20 cellular contexts compared by ENCODE assay signal in the genomic region with DNA sequence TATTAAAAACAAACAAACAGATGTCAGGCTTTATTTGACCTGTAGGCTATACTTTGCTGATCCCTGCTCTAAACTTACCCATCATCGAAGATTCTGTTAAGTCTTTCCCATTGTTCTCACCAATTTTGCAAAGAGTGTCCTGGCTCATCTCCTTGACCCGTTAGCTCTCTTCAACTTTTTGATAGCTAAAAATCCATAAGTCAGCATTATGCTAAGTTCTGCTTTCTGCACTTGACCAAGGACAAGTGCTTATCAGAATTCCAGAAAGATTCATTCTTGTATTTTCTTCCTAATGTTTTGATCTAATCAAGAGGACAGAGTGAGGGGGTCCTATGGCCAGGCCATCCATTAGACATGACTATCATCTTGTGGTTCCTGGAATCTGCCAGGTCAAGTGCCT.
DNase-seq lines count a peak whose midpoint lies in the region; ATAC-seq, FAIRE-seq and TF ChIP-seq lines count a peak whose summit lies in the region.
"Had no signal": no experiment of that assay in that cellular context is flagged by ENCODE, and none has a peak within 500 bp of the region (broad histone marks: within the 10 kb centered on the region; RNA-seq: fewer than 3 reads in every experiment).

No MANE protein-coding gene starts in this region.

- H2BK5ac ChIP-seq in IMR-90 (ENCODE audit: low read depth, low read length, poor library complexity, severe bottlenecking), result no peak overlapping the region

- no peak overlapping the region for H2BK20ac ChIP-seq in IMR-90 (ENCODE audit: low read depth, low read length)

- 0 out of 2 replicates have a peak, but pooled peaks cover 2% of the 10 kb centered on the region for H3K9me3 ChIP-seq in IMR-90 (ENCODE audit: control insufficient read depth, insufficient read depth, low read length)
- H3K9me3 ChIP-seq: BLaER1, Caco-2 had no signal

- POLR2A ChIA-PET in IMR-90 (lab: Charles Lee; ENCODE audit: unreplicated experiment), result no interaction called here

- no peak overlapping the region for H3K27ac Mint-ChIP-seq in natural killer cell
- H3K27ac Mint-ChIP-seq in natural killer cell treated with Interleukin-12 subunit alpha and Interleukin-12 subunit beta and Interleukin-15 and Interleukin-18, amount 100 ng/mL, for 72 hours, result no peak overlapping the region
- H3K27ac Mint-ChIP-seq: B cell; CD8-positive, alpha-beta T cell had no signal

- no peak overlapping the region for H3K56ac ChIP-seq in IMR-90 (ENCODE audit: extremely low read depth, insufficient read depth, low read length)

- H3K14ac ChIP-seq in IMR-90 (replicated peaks; ENCODE audit: low read depth, low read length), result no peak overlapping the region

- H4K20me1 ChIP-seq in IMR-90 (ENCODE audit: insufficient read depth, low read length), result no peaks in the 10 kb centered on the region
- H4K20me1 ChIP-seq: BLaER1 had no signal

- ATAC-seq in natural killer cell, result no peak
- ATAC-seq in natural killer cell treated with Interleukin-12 subunit alpha and Interleukin-12 subunit beta and Interleukin-15 and Interleukin-18, amount 100 ng/mL, for 72 hours, result no peak
- no peak for ATAC-seq in IMR-90 (ENCODE audit: low read depth)
- ATAC-seq: CD8-positive, alpha-beta T cell had no signal

- H2BK15ac ChIP-seq in IMR-90 (ENCODE audit: low read depth, low read length), result no peak overlapping the region

- H3K4me1 Mint-ChIP-seq in natural killer cell, result peaks cover 34 to 41% of the 10 kb centered on the region in 2 donors
- H3K4me1 Mint-ChIP-seq in natural killer cell treated with Interleukin-12 subunit alpha and Interleukin-12 subunit beta and Interleukin-15 and Interleukin-18, amount 100 ng/mL, for 72 hours (ENCODE audit: low read depth in 2 of 2), result peaks cover 19 to 34% of the 10 kb centered on the region in 2 donors
- H3K4me1 Mint-ChIP-seq: B cell had no signal

- dilution Hi-C loops in IMR-90 (cut with HindIII; ENCODE audit: low sequenced_read_pairs, unreplicated experiment), result no loop called here

- no peak overlapping the region for H3K9ac ChIP-seq in IMR-90 (ENCODE audit: low read depth, low read length)
- H3K9ac ChIP-seq: BLaER1, GM23248 had no signal

- H3K27ac ChIP-seq in IMR-90 (ENCODE audit: insufficient read depth, low read length), result no peak overlapping the region
- H3K27ac ChIP-seq: BLaER1, C4-2B, GM23248 had no signal

- no peaks in the 10 kb centered on the region for H3K27me3 Mint-ChIP-seq in natural killer cell (ENCODE audit: low read depth in 2 of 2)
- no peaks in the 10 kb centered on the region for H3K27me3 Mint-ChIP-seq in natural killer cell treated with Interleukin-12 subunit alpha and Interleukin-12 subunit beta and Interleukin-15 and Interleukin-18, amount 100 ng/mL, for 72 hours

- no peaks in the 10 kb centered on the region for H3K36me3 ChIP-seq in IMR-90 (ENCODE audit: control insufficient read depth, insufficient read depth, low read length)
- H3K36me3 ChIP-seq: BLaER1 had no signal

- H2AK5ac ChIP-seq in IMR-90 (ENCODE audit: low read depth, low read length), result no peak overlapping the region

- no peak overlapping the region for H3K18ac ChIP-seq in IMR-90 (ENCODE audit: low read depth, low read length)

- no peaks in the 10 kb centered on the region for H3K9me1 ChIP-seq in IMR-90 (ENCODE audit: insufficient read depth, low read length)

- intact Hi-C loops in natural killer cell (cut with micrococcal nuclease) (no loop called here), IMR-90 (cut with micrococcal nuclease) (no loop called here)

- H3K4me3 Mint-ChIP-seq in natural killer cell, result peak overlapping the region; percentile 7
- no peak overlapping the region for H3K4me3 Mint-ChIP-seq in natural killer cell treated with Interleukin-12 subunit alpha and Interleukin-12 subunit beta and Interleukin-15 and Interleukin-18, amount 100 ng/mL, for 72 hours
- H3K4me3 Mint-ChIP-seq: B cell; CD4-positive, CD25-positive, alpha-beta regulatory T cell; CD8-positive, alpha-beta T cell had no signal

- no peaks in the 10 kb centered on the region for H3K4me1 ChIP-seq in IMR-90 (ENCODE audit: control insufficient read depth, insufficient read depth, low read length)
- H3K4me1 ChIP-seq: Caco-2 had no signal

- no peak overlapping the region for H2AK9ac ChIP-seq in IMR-90 (replicated peaks; ENCODE audit: low read depth, low read length, poor library complexity)

- in situ Hi-C loops in IMR-90 (cut with MboI; ENCODE audit: low sequenced_read_pairs), result no loop called here

- no peak for TF ChIP-seq POLR2A in IMR-90 (IDR thresholded peaks at IDR 0.05; ENCODE audit: low read depth, low read length)

- H3K4me2 ChIP-seq in IMR-90 (ENCODE audit: low read depth, low read length), result no peak overlapping the region
- H3K4me2 ChIP-seq: BLaER1 had no signal

- no peak for TF ChIP-seq CTCF in natural killer cell (IDR thresholded peaks at IDR 0.05)
- TF ChIP-seq CTCF in IMR-90 (conservative IDR thresholded peaks at IDR 0.05; ENCODE audit: low read depth, low read length), result no peak

- no peak overlapping the region for H2AFZ ChIP-seq in IMR-90 (replicated peaks; ENCODE audit: low read length, poor library complexity)
- H2AFZ ChIP-seq: GM23248 had no signal

- H3K9me3 Mint-ChIP-seq in natural killer cell, result peaks cover 0 to 5% of the 10 kb centered on the region in 2 donors
- no peaks in the 10 kb centered on the region for H3K9me3 Mint-ChIP-seq in natural killer cell treated with Interleukin-12 subunit alpha and Interleukin-12 subunit beta and Interleukin-15 and Interleukin-18, amount 100 ng/mL, for 72 hours
- H3K9me3 Mint-ChIP-seq: CD8-positive, alpha-beta T cell had no signal

- H3K36me3 Mint-ChIP-seq in natural killer cell, result no peaks in the 10 kb centered on the region
- peaks cover 5% of the 10 kb centered on the region for H3K36me3 Mint-ChIP-seq in natural killer cell treated with Interleukin-12 subunit alpha and Interleukin-12 subunit beta and Interleukin-15 and Interleukin-18, amount 100 ng/mL, for 72 hours
- H3K36me3 Mint-ChIP-seq: CD8-positive, alpha-beta T cell had no signal

- H3K23ac ChIP-seq in IMR-90 (ENCODE audit: low read depth, low read length), result no peak overlapping the region

- no TSS peak for BruUV-seq in IMR-90 (replicated peaks; lab: Mats Ljungman, UMichigan)

- H4K8ac ChIP-seq in IMR-90 (ENCODE audit: low read depth in 2 of 2, low read length in 2 of 2), result no peak overlapping the region

- no peak overlapping the region for H4K5ac ChIP-seq in IMR-90 (ENCODE audit: low read depth, low read length)

- no peak overlapping the region for H3K4me3 ChIP-seq in IMR-90 (ENCODE audit: insufficient read depth, low read depth, low read length)
- H3K4me3 ChIP-seq: BLaER1, GM23248 had no signal

- H3K27me3 ChIP-seq in IMR-90 (ENCODE audit: control insufficient read depth, insufficient read depth, low read length), result no peaks in the 10 kb centered on the region
- H3K27me3 ChIP-seq: BLaER1 had no signal

- 33% methylated on average over 1 of the region's 2 CpGs; no CpG with 5 or more reads in 1 of the 2 experiments for WGBS in IMR-90 (ENCODE audit: extremely low coverage in 2 of 2, insufficient read length in 1 of 2), 2 experiments

- no peak overlapping the region for H3K4ac ChIP-seq in IMR-90 (ENCODE audit: low read depth, low read length)

- peak; percentile 44 for FAIRE-seq in urothelium cell line (lab: Jason Lieb, UNC)
- FAIRE-seq: G401.6, GM12892, H1 had no signal

- H2BK120ac ChIP-seq in IMR-90 (ENCODE audit: low read depth, low read length), result no peak overlapping the region

- DNase-seq in natural killer cell (no peak), IMR-90 (no peak), urothelium cell line (ENCODE audit: low spot score) (no peak), ecto neural progenitor cell (ENCODE audit: low spot score) (no peak)
- DNase-seq in natural killer cell treated with Interleukin-12 subunit alpha and Interleukin-12 subunit beta and Interleukin-15 and Interleukin-18, amount 100 ng/mL, for 72 hours (ENCODE audit: low spot score), result no peak
- no peak for DNase-seq in activated T-cell treated with anti-CD3 and anti-CD28 coated beads, Interleukin-2, amount 50 U/mL, for 1 hour
- DNase-seq: Caco-2; CD4-positive, CD25-positive, alpha-beta regulatory T cell; CD8-positive, alpha-beta T cell; DMS153; DND-41; GM23248; H7; HCEC 1CT had no signal

- no peaks in the 10 kb centered on the region for H3K79me1 ChIP-seq in IMR-90 (ENCODE audit: low read depth in 1 of 2, low read length in 2 of 2)

- TF ChIP-seq RAD21 in IMR-90 (IDR thresholded peaks at IDR 0.05; ENCODE audit: low read length), result no peak

- no peak overlapping the region for H4K91ac ChIP-seq in IMR-90 (ENCODE audit: insufficient read depth, low read depth, low read length)

- CTCF ChIA-PET in IMR-90 (lab: Yijun Ruan, JAX), result no interaction called here

TF ChIP-seq in IMR-90, 13 proteins besides CTCF, POLR2A, EP300 and RAD21:
- TF ChIP-seq RCOR1 (IDR thresholded peaks at IDR 0.05; ENCODE audit: insufficient replicate concordance, low read length), result no peak
- TF ChIP-seq MAFK (IDR thresholded peaks at IDR 0.05; ENCODE audit: low read depth, low read length), result peak; percentile 40; the same call in 1 of the 2 replicates
